20 cellular contexts compared by ENCODE assay signal in genomic region chr17:63967953-63968352, GRCh38. TPM values are rescaled to one million over a fixed set of nuclear protein-coding genes. Genes with fewer than 3 reads are reported as not detected.
A peak's percentile ranks its signal among the peaks of the same experiment; 100 is the strongest.
DNase-seq lines count a peak whose midpoint lies in the region; ATAC-seq and FAIRE-seq lines count a peak whose summit lies in the region.
"Had no signal": no experiment of that assay in that cellular context is flagged by ENCODE, and none has a peak within 500 bp of the region (broad histone marks: within the 10 kb centered on the region; RNA-seq: fewer than 3 reads in every experiment).

No MANE protein-coding gene starts in this region.

- ATAC-seq in activated T-cell treated with anti-CD3 and anti-CD28 coated beads, Interleukin-2, amount 50 U/mL, for 72 hours (replicated peaks in 1 of 2) = peak; percentile 67 to 73
- peak; percentile 35 for ATAC-seq in memory B cell (ENCODE audit: low read depth)
- ATAC-seq in GM21528 (IDR thresholded peaks at IDR 0.05; ENCODE audit: low FRiP score, unreplicated experiment) = no peak
- ATAC-seq: foreskin keratinocyte, right cardiac atrium had no signal

- peak; percentile 95 for FAIRE-seq in HTR-8/SVneo (lab: Jason Lieb, UNC)
- FAIRE-seq: kidney had no signal

- DNase-seq in activated T-cell treated with anti-CD3 and anti-CD28 coated beads, Interleukin-2, amount 50 U/mL, for 72 hours = peak; percentile 34 to 59
- no peak for DNase-seq in activated T-cell treated with anti-CD3 and anti-CD28 coated beads, Interleukin-2, amount 50 U/mL, for 24 hours
- DNase-seq in HTR-8/SVneo (ENCODE audit: insufficient read length, low spot score) = no peak
- DNase-seq in memory B cell (ENCODE audit: low spot score in 2 of 2) = no peak
- DNase-seq in activated T-helper 1 cell treated with anti-CD3 and anti-CD28 coated beads, Interleukin-12 subunit alpha, Interleukin-12 subunit beta, Interleukin-2, Interleukin-4 antibody, amounts not matched to agents 30 ng/mL and 10 ng/mL and 1 ng/mL, durations not matched to agents 14 hours and 24 hours and 36 hours (ENCODE audit: low spot score) = no peak
- DNase-seq: activated CD4-positive, alpha-beta T cell treated with anti-CD3 and anti-CD28 coated beads for 4 hours; amniotic stem cell; CD4-positive, alpha-beta T cell; DMS79 treated with DMSO at 0.1 percent for 48 hours; foreskin keratinocyte; kidney; mammary epithelial cell; T1000 had no signal

- H3K27me3 Mint-ChIP-seq in activated T-cell treated with anti-CD3 and anti-CD28 coated beads, Interleukin-2, amount 50 U/mL, for 72 hours (ENCODE audit: low read depth) = no peaks in the 10 kb centered on the region
- H3K27me3 Mint-ChIP-seq in activated T-cell treated with anti-CD3 and anti-CD28 coated beads, Interleukin-2, amount 50 U/mL, for 24 hours = no peaks in the 10 kb centered on the region
- H3K27me3 Mint-ChIP-seq in memory B cell = peaks cover 4% of the 10 kb centered on the region
- peaks cover 15% of the 10 kb centered on the region for H3K27me3 Mint-ChIP-seq in activated T-helper 1 cell treated with anti-CD3 and anti-CD28 coated beads, Interleukin-12 subunit alpha, Interleukin-12 subunit beta, Interleukin-2, Interleukin-4 antibody, amounts not matched to agents 30 ng/mL and 10 ng/mL and 1 ng/mL, durations not matched to agents 14 hours and 24 hours and 36 hours (ENCODE audit: insufficient read depth)
- H3K27me3 Mint-ChIP-seq: CD4-positive, alpha-beta T cell had no signal

- no peak overlapping the region for H3K4me3 Mint-ChIP-seq in activated T-cell treated with anti-CD3 and anti-CD28 coated beads, Interleukin-2, amount 50 U/mL, for 72 hours
- no peak overlapping the region for H3K4me3 Mint-ChIP-seq in activated T-cell treated with anti-CD3 and anti-CD28 coated beads, Interleukin-2, amount 50 U/mL, for 24 hours
- no peak overlapping the region for H3K4me3 Mint-ChIP-seq in memory B cell
- no peak overlapping the region for H3K4me3 Mint-ChIP-seq in activated T-helper 1 cell treated with anti-CD3 and anti-CD28 coated beads, Interleukin-12 subunit alpha, Interleukin-12 subunit beta, Interleukin-2, Interleukin-4 antibody, amounts not matched to agents 30 ng/mL and 10 ng/mL and 1 ng/mL, durations not matched to agents 14 hours and 24 hours and 36 hours
- H3K4me3 Mint-ChIP-seq: CD4-positive, alpha-beta T cell had no signal

- no peak overlapping the region for H3K27ac Mint-ChIP-seq in activated T-cell treated with anti-CD3 and anti-CD28 coated beads, Interleukin-2, amount 50 U/mL, for 72 hours
- H3K27ac Mint-ChIP-seq in activated T-cell treated with anti-CD3 and anti-CD28 coated beads, Interleukin-2, amount 50 U/mL, for 24 hours = no peak overlapping the region
- H3K27ac Mint-ChIP-seq in memory B cell = no peak overlapping the region
- no peak overlapping the region for H3K27ac Mint-ChIP-seq in activated T-helper 1 cell treated with anti-CD3 and anti-CD28 coated beads, Interleukin-12 subunit alpha, Interleukin-12 subunit beta, Interleukin-2, Interleukin-4 antibody, amounts not matched to agents 30 ng/mL and 10 ng/mL and 1 ng/mL, durations not matched to agents 14 hours and 24 hours and 36 hours
- H3K27ac Mint-ChIP-seq: CD4-positive, alpha-beta T cell had no signal

- no peaks in the 10 kb centered on the region for H3K9me3 Mint-ChIP-seq in activated T-cell treated with anti-CD3 and anti-CD28 coated beads, Interleukin-2, amount 50 U/mL, for 72 hours
- no peaks in the 10 kb centered on the region for H3K9me3 Mint-ChIP-seq in activated T-cell treated with anti-CD3 and anti-CD28 coated beads, Interleukin-2, amount 50 U/mL, for 24 hours
- H3K9me3 Mint-ChIP-seq in memory B cell = no peaks in the 10 kb centered on the region
- H3K9me3 Mint-ChIP-seq in activated T-helper 1 cell treated with anti-CD3 and anti-CD28 coated beads, Interleukin-12 subunit alpha, Interleukin-12 subunit beta, Interleukin-2, Interleukin-4 antibody, amounts not matched to agents 30 ng/mL and 10 ng/mL and 1 ng/mL, durations not matched to agents 14 hours and 24 hours and 36 hours = no peaks in the 10 kb centered on the region
- H3K9me3 Mint-ChIP-seq: CD4-positive, alpha-beta T cell had no signal

- peaks cover 23% of the 10 kb centered on the region for H3K4me1 Mint-ChIP-seq in activated T-cell treated with anti-CD3 and anti-CD28 coated beads, Interleukin-2, amount 50 U/mL, for 72 hours (ENCODE audit: low read depth)
- H3K4me1 Mint-ChIP-seq in activated T-cell treated with anti-CD3 and anti-CD28 coated beads, Interleukin-2, amount 50 U/mL, for 24 hours (ENCODE audit: low read depth) = peaks cover 23% of the 10 kb centered on the region
- H3K4me1 Mint-ChIP-seq in memory B cell = peaks cover 5% of the 10 kb centered on the region
- H3K4me1 Mint-ChIP-seq in activated T-helper 1 cell treated with anti-CD3 and anti-CD28 coated beads, Interleukin-12 subunit alpha, Interleukin-12 subunit beta, Interleukin-2, Interleukin-4 antibody, amounts not matched to agents 30 ng/mL and 10 ng/mL and 1 ng/mL, durations not matched to agents 14 hours and 24 hours and 36 hours (ENCODE audit: low read depth) = peaks cover 6% of the 10 kb centered on the region

- H3K36me3 Mint-ChIP-seq in activated T-cell treated with anti-CD3 and anti-CD28 coated beads, Interleukin-2, amount 50 U/mL, for 72 hours (ENCODE audit: insufficient read depth in 2 of 2) = no peaks in the 10 kb centered on the region
- H3K36me3 Mint-ChIP-seq in activated T-cell treated with anti-CD3 and anti-CD28 coated beads, Interleukin-2, amount 50 U/mL, for 24 hours (ENCODE audit: low read depth) = no peaks in the 10 kb centered on the region
- no peaks in the 10 kb centered on the region for H3K36me3 Mint-ChIP-seq in memory B cell
- H3K36me3 Mint-ChIP-seq in activated T-helper 1 cell treated with anti-CD3 and anti-CD28 coated beads, Interleukin-12 subunit alpha, Interleukin-12 subunit beta, Interleukin-2, Interleukin-4 antibody, amounts not matched to agents 30 ng/mL and 10 ng/mL and 1 ng/mL, durations not matched to agents 14 hours and 24 hours and 36 hours (ENCODE audit: low read depth) = no peaks in the 10 kb centered on the region

- intact Hi-C loops in activated T-helper 1 cell treated with anti-CD3 and anti-CD28 coated beads, Interleukin-12 subunit alpha, Interleukin-12 subunit beta, Interleukin-2, Interleukin-4 antibody, amounts not matched to agents 30 ng/mL and 10 ng/mL and 1 ng/mL, durations not matched to agents 14 hours and 24 hours and 36 hours (cut with micrococcal nuclease) = loop anchor here (1.0 kb wide), 1 partner anchor 17 kb away; no protein-coding TSS in a partner anchor

RNA-seq across cellular contexts. Expression of gene SCN4A, which starts 4.8 kb away (rescaled TPM):
- 1 to 10 TPM in 1 of 2 donors, under 1 TPM in 1; 0.93 to 1.0 TPM for total RNA-seq in activated T-cell treated with anti-CD3 and anti-CD28 coated beads, Interleukin-2, amount 50 U/mL, for 72 hours
- total RNA-seq in activated T-helper 1 cell treated with anti-CD3 and anti-CD28 coated beads, Interleukin-12 subunit alpha, Interleukin-12 subunit beta, Interleukin-2, Interleukin-4 antibody, amounts not matched to agents 30 ng/mL and 10 ng/mL and 1 ng/mL, durations not matched to agents 14 hours and 24 hours and 36 hours = 0.13 and 0.22 TPM in 2 replicates
- total RNA-seq: foreskin keratinocyte, HT-29, mammary epithelial cell, osteoblast had no signal

RNA-seq across cellular contexts. Expression of gene PRR29, which starts 30.2 kb away (rescaled TPM):
- 1 to 10 TPM in 1 of 2 donors, under 1 TPM in 1; 0.96 to 1.1 TPM for total RNA-seq in activated T-cell treated with anti-CD3 and anti-CD28 coated beads, Interleukin-2, amount 50 U/mL, for 72 hours
- total RNA-seq in activated T-helper 1 cell treated with anti-CD3 and anti-CD28 coated beads, Interleukin-12 subunit alpha, Interleukin-12 subunit beta, Interleukin-2, Interleukin-4 antibody, amounts not matched to agents 30 ng/mL and 10 ng/mL and 1 ng/mL, durations not matched to agents 14 hours and 24 hours and 36 hours = 0.44 and 0.91 TPM in 2 replicates
- total RNA-seq: foreskin keratinocyte had no signal

RNA-seq across cellular contexts. Expression of gene CD79B, which starts 35.8 kb away (rescaled TPM):
- total RNA-seq in activated T-cell treated with anti-CD3 and anti-CD28 coated beads, Interleukin-2, amount 50 U/mL, for 72 hours = 10 to 100 TPM; 24.8 to 31.0 TPM
- 28.9 and 31.8 TPM in 2 replicates for total RNA-seq in activated T-helper 1 cell treated with anti-CD3 and anti-CD28 coated beads, Interleukin-12 subunit alpha, Interleukin-12 subunit beta, Interleukin-2, Interleukin-4 antibody, amounts not matched to agents 30 ng/mL and 10 ng/mL and 1 ng/mL, durations not matched to agents 14 hours and 24 hours and 36 hours
- total RNA-seq: cardiac muscle cell, foreskin keratinocyte, HT-29 had no signal

RNA-seq across cellular contexts. Expression of gene GH1, which starts 49.3 kb away (rescaled TPM):
- not detected for total RNA-seq in activated T-cell treated with anti-CD3 and anti-CD28 coated beads, Interleukin-2, amount 50 U/mL, for 72 hours
- not detected in 2 replicates for total RNA-seq in activated T-helper 1 cell treated with anti-CD3 and anti-CD28 coated beads, Interleukin-12 subunit alpha, Interleukin-12 subunit beta, Interleukin-2, Interleukin-4 antibody, amounts not matched to agents 30 ng/mL and 10 ng/mL and 1 ng/mL, durations not matched to agents 14 hours and 24 hours and 36 hours
- total RNA-seq: cardiac muscle cell; CD4-positive, alpha-beta T cell; dermis microvascular lymphatic vessel endothelial cell; foreskin keratinocyte; HT-29; kidney; mammary epithelial cell; osteoblast; right cardiac atrium; subcutaneous adipose tissue had no signal

RNA-seq across cellular contexts. Expression of gene ICAM2, which starts 52.5 kb away (rescaled TPM):
- 10 to 100 TPM; 49.9 to 55.7 TPM for total RNA-seq in activated T-cell treated with anti-CD3 and anti-CD28 coated beads, Interleukin-2, amount 50 U/mL, for 72 hours
- 58.3 and 62.1 TPM in 2 replicates for total RNA-seq in activated T-helper 1 cell treated with anti-CD3 and anti-CD28 coated beads, Interleukin-12 subunit alpha, Interleukin-12 subunit beta, Interleukin-2, Interleukin-4 antibody, amounts not matched to agents 30 ng/mL and 10 ng/mL and 1 ng/mL, durations not matched to agents 14 hours and 24 hours and 36 hours
- total RNA-seq: cardiac muscle cell had no signal

Comparison
In these comparisons a context has a peak if more than half of its experiments do, and no peak if none do; other contexts are left out.
1. DNase-seq: peak in activated T-cell treated with anti-CD3 and anti-CD28 coated beads, Interleukin-2, amount 50 U/mL, for 72 hours (2 of 2); none in activated T-cell treated with anti-CD3 and anti-CD28 coated beads, Interleukin-2, amount 50 U/mL, for 24 hours (single experiment), HTR-8/SVneo (single experiment), memory B cell (0 of 2) and activated T-helper 1 cell treated with anti-CD3 and anti-CD28 coated beads, Interleukin-12 subunit alpha, Interleukin-12 subunit beta, Interleukin-2, Interleukin-4 antibody, amounts not matched to agents 30 ng/mL and 10 ng/mL and 1 ng/mL, durations not matched to agents 14 hours and 24 hours and 36 hours (single experiment).